18 cellular contexts compared by ENCODE assay signal in genomic region chr17:69480197-69480596, GRCh38.
A peak's percentile ranks its signal among the peaks of the same experiment; 100 is the strongest.
DNase-seq lines count a peak whose midpoint lies in the region; ATAC-seq and TF ChIP-seq lines count a peak whose summit lies in the region.
"Had no signal": no experiment of that assay in that cellular context is flagged by ENCODE, and none has a peak within 500 bp of the region (broad histone marks: within the 10 kb centered on the region; RNA-seq: fewer than 3 reads in every experiment).

No MANE protein-coding gene starts in this region.

- WGBS in gastroesophageal sphincter (ENCODE audit: low coverage in 1 of 2), 2 donors: 87 to 96% methylated on average over 4 of the region's 6 CpGs

- TF ChIP-seq POLR2A in gastroesophageal sphincter (IDR thresholded peaks at IDR 0.05): no peak

- TF ChIP-seq CTCF in gastroesophageal sphincter (IDR thresholded peaks at IDR 0.05): no peak

- peak; percentile 26 for DNase-seq in NCI-H526 treated with DMSO at 0.1 percent for 48 hours (lab: John Stamatoyannopoulos, UW)
- no peak for DNase-seq in NCI-H526 (lab: John Stamatoyannopoulos, UW)
- DNase-seq in SKM-1 treated with dmso at 0.1 percent for 144 hours (lab: John Stamatoyannopoulos, UW; ENCODE audit: unreplicated experiment): peak; percentile 99
- no peak for DNase-seq in activated naive CD8-positive, alpha-beta T cell treated with anti-CD3 and anti-CD28 coated beads, Interleukin-2, amount 50 U/mL, for 24 hours
- no peak for DNase-seq in AG20443 (ENCODE audit: low spot score)
- DNase-seq: activated CD4-positive, alpha-beta T cell treated with anti-CD3 and anti-CD28 coated beads, Interleukin-2, amount 50 U/mL, for 4 hours; activated naive CD4-positive, alpha-beta T cell; activated T-cell treated with anti-CD3 and anti-CD28 coated beads for 4 hours; central memory CD4-positive, alpha-beta T cell; effector CD4-positive, alpha-beta T cell; glutamatergic neuron; mucosa of descending colon; NCI-H2227 treated with DMSO at 0.1 percent for 48 hours; stimulated activated naive B cell treated with anti-CD40 and anti-IgM and Interleukin-4, amounts not matched to agents 10 μg/mL and 1 μg/mL and 100 μg/mL, for 72 hours had no signal

- no peaks in the 10 kb centered on the region for H3K36me3 Mint-ChIP-seq in activated naive CD8-positive, alpha-beta T cell treated with anti-CD3 and anti-CD28 coated beads, Interleukin-2, amount 50 U/mL, for 24 hours (ENCODE audit: low read depth)

- H3K27me3 ChIP-seq in gastroesophageal sphincter: no peaks in the 10 kb centered on the region
- no peaks in the 10 kb centered on the region for H3K27me3 ChIP-seq in skeletal muscle tissue (ENCODE audit: control insufficient read depth in 3 of 3, insufficient read depth in 3 of 3, low read length in 3 of 3)

- no peak overlapping the region for H3K4me3 ChIP-seq in gastroesophageal sphincter
- peak overlapping the region; percentile 39 to 49 (median 48) for H3K4me3 ChIP-seq in skeletal muscle tissue (ENCODE audit: low read length in 3 of 3)
- H3K4me3 ChIP-seq: GM23338, mucosa of descending colon had no signal

- H3K9me3 ChIP-seq in gastroesophageal sphincter (no peaks in the 10 kb centered on the region), skeletal muscle tissue (ENCODE audit: control insufficient read depth in 3 of 3, low read length in 3 of 3) (no peaks in the 10 kb centered on the region)
- H3K9me3 ChIP-seq: mucosa of descending colon had no signal

- peak overlapping the region in 2 of 3 donors; percentile 55 to 60 for H3K9ac ChIP-seq in skeletal muscle tissue (ENCODE audit: low read depth in 1 of 3, low read length in 3 of 3)

- H3K36me3 ChIP-seq in gastroesophageal sphincter (no peaks in the 10 kb centered on the region), skeletal muscle tissue (ENCODE audit: control insufficient read depth in 3 of 3, insufficient read depth in 3 of 3, low read length in 3 of 3) (no peaks in the 10 kb centered on the region)

- peaks cover 0 to 19% (median 0%) of the 10 kb centered on the region in 3 donors for H3K4me1 ChIP-seq in gastroesophageal sphincter
- H3K4me1 ChIP-seq in skeletal muscle tissue (ENCODE audit: control insufficient read depth in 3 of 3, insufficient read depth in 3 of 3, low read length in 3 of 3): peaks cover 6 to 15% (median 12%) of the 10 kb centered on the region in 3 donors

- H3K9me3 Mint-ChIP-seq in activated naive CD8-positive, alpha-beta T cell treated with anti-CD3 and anti-CD28 coated beads, Interleukin-2, amount 50 U/mL, for 24 hours: no peaks in the 10 kb centered on the region
- H3K9me3 Mint-ChIP-seq: GM23338; stimulated activated naive B cell treated with anti-CD40 and anti-IgM and Interleukin-4, amounts not matched to agents 10 μg/mL and 1 μg/mL and 100 μg/mL, for 72 hours had no signal

- no peak overlapping the region for H3K4me3 Mint-ChIP-seq in activated naive CD8-positive, alpha-beta T cell treated with anti-CD3 and anti-CD28 coated beads, Interleukin-2, amount 50 U/mL, for 24 hours
- H3K4me3 Mint-ChIP-seq: GM23338; stimulated activated naive B cell treated with anti-CD40 and anti-IgM and Interleukin-4, amounts not matched to agents 10 μg/mL and 1 μg/mL and 100 μg/mL, for 72 hours had no signal

- H3K27ac ChIP-seq in gastroesophageal sphincter: no peak overlapping the region
- H3K27ac ChIP-seq in skeletal muscle tissue (ENCODE audit: low read depth, low read length): peak overlapping the region; percentile 66

- H3K4me1 Mint-ChIP-seq in activated naive CD8-positive, alpha-beta T cell treated with anti-CD3 and anti-CD28 coated beads, Interleukin-2, amount 50 U/mL, for 24 hours: peaks cover 3% of the 10 kb centered on the region
- H3K4me1 Mint-ChIP-seq: GM23338 had no signal

- no peak overlapping the region for H3K27ac Mint-ChIP-seq in activated naive CD8-positive, alpha-beta T cell treated with anti-CD3 and anti-CD28 coated beads, Interleukin-2, amount 50 U/mL, for 24 hours
- H3K27ac Mint-ChIP-seq: GM23338; stimulated activated naive B cell treated with anti-CD40 and anti-IgM and Interleukin-4, amounts not matched to agents 10 μg/mL and 1 μg/mL and 100 μg/mL, for 72 hours had no signal

- peak; percentile 39 for ATAC-seq in gastroesophageal sphincter
- no peak for ATAC-seq in activated naive CD8-positive, alpha-beta T cell treated with anti-CD3 and anti-CD28 coated beads, Interleukin-2, amount 50 U/mL, for 24 hours
- no peak for ATAC-seq in GM18498 (IDR thresholded peaks at IDR 0.05; ENCODE audit: unreplicated experiment)
- ATAC-seq: GM23338; mucosa of descending colon; stimulated activated naive B cell treated with anti-CD40 and anti-IgM and Interleukin-4, amounts not matched to agents 10 μg/mL and 1 μg/mL and 100 μg/mL, for 72 hours had no signal

- TF ChIP-seq EP300 in gastroesophageal sphincter (IDR thresholded peaks at IDR 0.05): no peak

- H3K27me3 Mint-ChIP-seq in activated naive CD8-positive, alpha-beta T cell treated with anti-CD3 and anti-CD28 coated beads, Interleukin-2, amount 50 U/mL, for 24 hours: no peaks in the 10 kb centered on the region
- H3K27me3 Mint-ChIP-seq: stimulated activated naive B cell treated with anti-CD40 and anti-IgM and Interleukin-4, amounts not matched to agents 10 μg/mL and 1 μg/mL and 100 μg/mL, for 72 hours had no signal

Comparison
In these comparisons a context has a peak if more than half of its experiments do, and no peak if none do; other contexts are left out.
1. DNase-seq: peak in NCI-H526 treated with DMSO at 0.1 percent for 48 hours (single experiment) and SKM-1 treated with dmso at 0.1 percent for 144 hours (single experiment); none in NCI-H526 (0 of 2), activated naive CD8-positive, alpha-beta T cell treated with anti-CD3 and anti-CD28 coated beads, Interleukin-2, amount 50 U/mL, for 24 hours (single experiment) and AG20443 (single experiment).
2. H3K4me3 ChIP-seq: peak in skeletal muscle tissue (3 of 3); none in gastroesophageal sphincter (0 of 2).